Comparison of ENCODE assay signal across 1 cellular context in the genomic region with DNA sequence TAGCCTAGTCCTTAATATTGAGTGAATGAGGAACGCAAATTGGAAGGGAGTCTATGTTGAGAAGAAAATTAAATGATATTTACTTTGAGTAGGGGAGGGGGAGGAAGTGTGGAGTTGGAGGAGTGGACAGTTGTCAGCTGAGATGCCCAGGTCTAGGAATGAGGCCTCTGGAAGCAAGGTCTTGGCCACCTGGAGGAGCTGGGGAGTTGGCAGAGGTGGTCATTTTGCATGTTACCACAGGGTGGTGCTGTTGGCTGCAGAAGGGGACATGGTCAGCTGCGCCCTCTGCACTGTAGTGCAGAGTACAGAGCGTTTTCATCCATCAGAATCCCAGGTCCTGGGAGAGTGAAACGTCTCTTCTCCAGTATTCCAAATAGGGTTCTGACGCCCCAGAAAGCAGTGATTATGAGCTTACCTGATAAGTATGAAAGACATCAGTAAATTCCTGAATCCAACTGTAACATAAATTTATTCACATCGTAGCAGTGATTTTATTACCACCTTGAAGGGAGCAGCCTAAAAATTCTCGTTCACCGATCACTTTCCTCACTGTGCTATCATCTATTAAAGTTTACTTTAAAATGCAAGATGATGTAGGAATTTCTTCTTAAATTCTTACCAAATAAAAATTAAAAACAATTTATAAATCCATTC.
A peak's percentile ranks its signal among the peaks of the same experiment; 100 is the strongest.
TF ChIP-seq lines count a peak whose summit lies in the region.

No MANE protein-coding gene starts in this region.

TF ChIP-seq in HepG2, 621 proteins besides CTCF, POLR2A, EP300 and RAD21 (continued from another document and continues in another):
- TF ChIP-seq, protein P1, sequence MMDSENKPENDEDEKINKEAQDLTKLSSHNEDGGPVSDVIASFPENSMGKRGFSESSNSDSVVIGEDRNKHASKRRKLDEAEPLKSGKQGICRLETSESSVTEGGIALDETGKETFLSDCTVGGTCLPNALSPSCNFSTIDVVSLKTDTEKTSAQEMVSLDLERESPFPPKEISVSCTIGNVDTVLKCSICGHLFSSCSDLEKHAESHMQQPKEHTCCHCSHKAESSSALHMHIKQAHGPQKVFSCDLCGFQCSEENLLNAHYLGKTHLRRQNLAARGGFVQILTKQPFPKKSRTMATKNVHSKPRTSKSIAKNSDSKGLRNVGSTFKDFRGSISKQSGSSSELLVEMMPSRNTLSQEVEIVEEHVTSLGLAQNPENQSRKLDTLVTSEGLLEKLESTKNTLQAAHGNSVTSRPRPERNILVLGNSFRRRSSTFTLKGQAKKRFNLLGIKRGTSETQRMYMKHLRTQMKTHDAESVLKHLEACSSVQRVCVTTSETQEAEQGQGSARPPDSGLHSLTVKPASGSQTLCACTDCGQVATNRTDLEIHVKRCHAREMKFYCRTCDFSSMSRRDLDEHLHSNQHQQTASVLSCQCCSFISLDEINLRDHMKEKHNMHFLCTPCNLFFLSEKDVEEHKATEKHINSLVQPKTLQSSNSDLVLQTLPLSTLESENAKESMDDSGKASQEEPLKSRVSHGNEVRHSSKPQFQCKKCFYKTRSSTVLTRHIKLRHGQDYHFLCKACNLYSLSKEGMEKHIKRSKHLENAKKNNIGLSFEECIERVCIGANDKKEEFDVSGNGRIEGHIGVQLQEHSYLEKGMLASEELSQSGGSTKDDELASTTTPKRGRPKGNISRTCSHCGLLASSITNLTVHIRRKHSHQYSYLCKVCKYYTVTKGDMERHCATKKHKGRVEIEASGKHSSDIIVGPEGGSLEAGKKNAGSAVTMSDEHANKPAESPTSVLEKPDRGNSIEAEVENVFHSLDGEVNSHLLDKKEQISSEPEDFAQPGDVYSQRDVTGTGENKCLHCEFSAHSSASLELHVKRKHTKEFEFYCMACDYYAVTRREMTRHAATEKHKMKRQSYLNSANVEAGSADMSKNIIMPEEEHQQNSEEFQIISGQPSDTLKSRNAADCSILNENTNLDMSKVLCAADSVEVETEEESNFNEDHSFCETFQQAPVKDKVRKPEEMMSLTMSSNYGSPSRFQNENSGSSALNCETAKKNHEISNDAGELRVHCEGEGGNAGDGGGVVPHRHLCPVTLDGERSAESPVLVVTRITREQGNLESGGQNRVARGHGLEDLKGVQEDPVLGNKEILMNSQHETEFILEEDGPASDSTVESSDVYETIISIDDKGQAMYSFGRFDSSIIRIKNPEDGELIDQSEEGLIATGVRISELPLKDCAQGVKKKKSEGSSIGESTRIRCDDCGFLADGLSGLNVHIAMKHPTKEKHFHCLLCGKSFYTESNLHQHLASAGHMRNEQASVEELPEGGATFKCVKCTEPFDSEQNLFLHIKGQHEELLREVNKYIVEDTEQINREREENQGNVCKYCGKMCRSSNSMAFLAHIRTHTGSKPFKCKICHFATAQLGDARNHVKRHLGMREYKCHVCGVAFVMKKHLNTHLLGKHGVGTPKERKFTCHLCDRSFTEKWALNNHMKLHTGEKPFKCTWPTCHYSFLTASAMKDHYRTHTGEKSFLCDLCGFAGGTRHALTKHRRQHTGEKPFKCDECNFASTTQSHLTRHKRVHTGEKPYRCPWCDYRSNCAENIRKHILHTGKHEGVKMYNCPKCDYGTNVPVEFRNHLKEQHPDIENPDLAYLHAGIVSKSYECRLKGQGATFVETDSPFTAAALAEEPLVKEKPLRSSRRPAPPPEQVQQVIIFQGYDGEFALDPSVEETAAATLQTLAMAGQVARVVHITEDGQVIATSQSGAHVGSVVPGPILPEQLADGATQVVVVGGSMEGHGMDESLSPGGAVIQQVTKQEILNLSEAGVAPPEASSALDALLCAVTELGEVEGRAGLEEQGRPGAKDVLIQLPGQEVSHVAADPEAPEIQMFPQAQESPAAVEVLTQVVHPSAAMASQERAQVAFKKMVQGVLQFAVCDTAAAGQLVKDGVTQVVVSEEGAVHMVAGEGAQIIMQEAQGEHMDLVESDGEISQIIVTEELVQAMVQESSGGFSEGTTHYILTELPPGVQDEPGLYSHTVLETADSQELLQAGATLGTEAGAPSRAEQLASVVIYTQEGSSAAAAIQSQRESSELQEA (CRISPR knock-in tag; IDR thresholded peaks at IDR 0.05; ENCODE audit: not compliant biosample characterization), result no peak
- no peak for TF ChIP-seq SSRP1 (CRISPR knock-in tag; IDR thresholded peaks at IDR 0.05)
- no peak for TF ChIP-seq ZNF557 (CRISPR knock-in tag; IDR thresholded peaks at IDR 0.05)
- no peak for TF ChIP-seq NFYC (CRISPR knock-in tag; IDR thresholded peaks at IDR 0.05)
- TF ChIP-seq LCORL (IDR thresholded peaks at IDR 0.05), result no peak
- no peak for TF ChIP-seq LCORL (CRISPR knock-in tag; IDR thresholded peaks at IDR 0.05)
- no peak for TF ChIP-seq ZNF550 (CRISPR knock-in tag; IDR thresholded peaks at IDR 0.05; ENCODE audit: borderline replicate concordance)
- no peak for TF ChIP-seq NONO (IDR thresholded peaks at IDR 0.05)
- 0 out of 2 replicates have a peak, but pooled peaks have one; percentile 30 for TF ChIP-seq NONO (CRISPR knock-in tag; conservative IDR thresholded peaks at IDR 0.05)
- no peak for TF ChIP-seq HCFC1 (IDR thresholded peaks at IDR 0.05; ENCODE audit: low read depth, low read length)
- TF ChIP-seq, protein P2, sequence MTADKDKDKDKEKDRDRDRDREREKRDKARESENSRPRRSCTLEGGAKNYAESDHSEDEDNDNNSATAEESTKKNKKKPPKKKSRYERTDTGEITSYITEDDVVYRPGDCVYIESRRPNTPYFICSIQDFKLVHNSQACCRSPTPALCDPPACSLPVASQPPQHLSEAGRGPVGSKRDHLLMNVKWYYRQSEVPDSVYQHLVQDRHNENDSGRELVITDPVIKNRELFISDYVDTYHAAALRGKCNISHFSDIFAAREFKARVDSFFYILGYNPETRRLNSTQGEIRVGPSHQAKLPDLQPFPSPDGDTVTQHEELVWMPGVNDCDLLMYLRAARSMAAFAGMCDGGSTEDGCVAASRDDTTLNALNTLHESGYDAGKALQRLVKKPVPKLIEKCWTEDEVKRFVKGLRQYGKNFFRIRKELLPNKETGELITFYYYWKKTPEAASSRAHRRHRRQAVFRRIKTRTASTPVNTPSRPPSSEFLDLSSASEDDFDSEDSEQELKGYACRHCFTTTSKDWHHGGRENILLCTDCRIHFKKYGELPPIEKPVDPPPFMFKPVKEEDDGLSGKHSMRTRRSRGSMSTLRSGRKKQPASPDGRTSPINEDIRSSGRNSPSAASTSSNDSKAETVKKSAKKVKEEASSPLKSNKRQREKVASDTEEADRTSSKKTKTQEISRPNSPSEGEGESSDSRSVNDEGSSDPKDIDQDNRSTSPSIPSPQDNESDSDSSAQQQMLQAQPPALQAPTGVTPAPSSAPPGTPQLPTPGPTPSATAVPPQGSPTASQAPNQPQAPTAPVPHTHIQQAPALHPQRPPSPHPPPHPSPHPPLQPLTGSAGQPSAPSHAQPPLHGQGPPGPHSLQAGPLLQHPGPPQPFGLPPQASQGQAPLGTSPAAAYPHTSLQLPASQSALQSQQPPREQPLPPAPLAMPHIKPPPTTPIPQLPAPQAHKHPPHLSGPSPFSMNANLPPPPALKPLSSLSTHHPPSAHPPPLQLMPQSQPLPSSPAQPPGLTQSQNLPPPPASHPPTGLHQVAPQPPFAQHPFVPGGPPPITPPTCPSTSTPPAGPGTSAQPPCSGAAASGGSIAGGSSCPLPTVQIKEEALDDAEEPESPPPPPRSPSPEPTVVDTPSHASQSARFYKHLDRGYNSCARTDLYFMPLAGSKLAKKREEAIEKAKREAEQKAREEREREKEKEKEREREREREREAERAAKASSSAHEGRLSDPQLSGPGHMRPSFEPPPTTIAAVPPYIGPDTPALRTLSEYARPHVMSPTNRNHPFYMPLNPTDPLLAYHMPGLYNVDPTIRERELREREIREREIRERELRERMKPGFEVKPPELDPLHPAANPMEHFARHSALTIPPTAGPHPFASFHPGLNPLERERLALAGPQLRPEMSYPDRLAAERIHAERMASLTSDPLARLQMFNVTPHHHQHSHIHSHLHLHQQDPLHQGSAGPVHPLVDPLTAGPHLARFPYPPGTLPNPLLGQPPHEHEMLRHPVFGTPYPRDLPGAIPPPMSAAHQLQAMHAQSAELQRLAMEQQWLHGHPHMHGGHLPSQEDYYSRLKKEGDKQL (CRISPR knock-in tag; IDR thresholded peaks at IDR 0.05; ENCODE audit: low read depth), result no peak
- no peak for TF ChIP-seq MAFF (IDR thresholded peaks at IDR 0.05; ENCODE audit: low read depth, low read length)
- TF ChIP-seq, protein P3, sequence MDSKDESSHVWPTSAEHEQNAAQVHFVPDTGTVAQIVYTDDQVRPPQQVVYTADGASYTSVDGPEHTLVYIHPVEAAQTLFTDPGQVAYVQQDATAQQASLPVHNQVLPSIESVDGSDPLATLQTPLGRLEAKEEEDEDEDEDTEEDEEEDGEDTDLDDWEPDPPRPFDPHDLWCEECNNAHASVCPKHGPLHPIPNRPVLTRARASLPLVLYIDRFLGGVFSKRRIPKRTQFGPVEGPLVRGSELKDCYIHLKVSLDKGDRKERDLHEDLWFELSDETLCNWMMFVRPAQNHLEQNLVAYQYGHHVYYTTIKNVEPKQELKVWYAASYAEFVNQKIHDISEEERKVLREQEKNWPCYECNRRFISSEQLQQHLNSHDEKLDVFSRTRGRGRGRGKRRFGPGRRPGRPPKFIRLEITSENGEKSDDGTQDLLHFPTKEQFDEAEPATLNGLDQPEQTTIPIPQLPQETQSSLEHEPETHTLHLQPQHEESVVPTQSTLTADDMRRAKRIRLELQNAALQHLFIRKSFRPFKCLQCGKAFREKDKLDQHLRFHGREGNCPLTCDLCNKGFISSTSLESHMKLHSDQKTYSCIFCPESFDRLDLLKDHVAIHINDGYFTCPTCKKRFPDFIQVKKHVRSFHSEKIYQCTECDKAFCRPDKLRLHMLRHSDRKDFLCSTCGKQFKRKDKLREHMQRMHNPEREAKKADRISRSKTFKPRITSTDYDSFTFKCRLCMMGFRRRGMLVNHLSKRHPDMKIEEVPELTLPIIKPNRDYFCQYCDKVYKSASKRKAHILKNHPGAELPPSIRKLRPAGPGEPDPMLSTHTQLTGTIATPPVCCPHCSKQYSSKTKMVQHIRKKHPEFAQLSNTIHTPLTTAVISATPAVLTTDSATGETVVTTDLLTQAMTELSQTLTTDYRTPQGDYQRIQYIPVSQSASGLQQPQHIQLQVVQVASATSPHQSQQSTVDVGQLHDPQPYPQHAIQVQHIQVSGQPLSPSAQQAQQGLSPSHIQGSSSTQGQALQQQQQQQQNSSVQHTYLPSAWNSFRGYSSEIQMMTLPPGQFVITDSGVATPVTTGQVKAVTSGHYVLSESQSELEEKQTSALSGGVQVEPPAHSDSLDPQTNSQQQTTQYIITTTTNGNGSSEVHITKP (CRISPR knock-in tag; IDR thresholded peaks at IDR 0.05; ENCODE audit: low read depth), result peak; percentile 60; the same call in 1 of the 2 replicates
- TF ChIP-seq, protein P4, sequence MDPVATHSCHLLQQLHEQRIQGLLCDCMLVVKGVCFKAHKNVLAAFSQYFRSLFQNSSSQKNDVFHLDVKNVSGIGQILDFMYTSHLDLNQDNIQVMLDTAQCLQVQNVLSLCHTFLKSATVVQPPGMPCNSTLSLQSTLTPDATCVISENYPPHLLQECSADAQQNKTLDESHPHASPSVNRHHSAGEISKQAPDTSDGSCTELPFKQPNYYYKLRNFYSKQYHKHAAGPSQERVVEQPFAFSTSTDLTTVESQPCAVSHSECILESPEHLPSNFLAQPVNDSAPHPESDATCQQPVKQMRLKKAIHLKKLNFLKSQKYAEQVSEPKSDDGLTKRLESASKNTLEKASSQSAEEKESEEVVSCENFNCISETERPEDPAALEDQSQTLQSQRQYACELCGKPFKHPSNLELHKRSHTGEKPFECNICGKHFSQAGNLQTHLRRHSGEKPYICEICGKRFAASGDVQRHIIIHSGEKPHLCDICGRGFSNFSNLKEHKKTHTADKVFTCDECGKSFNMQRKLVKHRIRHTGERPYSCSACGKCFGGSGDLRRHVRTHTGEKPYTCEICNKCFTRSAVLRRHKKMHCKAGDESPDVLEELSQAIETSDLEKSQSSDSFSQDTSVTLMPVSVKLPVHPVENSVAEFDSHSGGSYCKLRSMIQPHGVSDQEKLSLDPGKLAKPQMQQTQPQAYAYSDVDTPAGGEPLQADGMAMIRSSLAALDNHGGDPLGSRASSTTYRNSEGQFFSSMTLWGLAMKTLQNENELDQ (CRISPR knock-in tag; IDR thresholded peaks at IDR 0.05; ENCODE audit: borderline replicate concordance), result no peak
- TF ChIP-seq ZNF431 (CRISPR knock-in tag; IDR thresholded peaks at IDR 0.05; ENCODE audit: borderline replicate concordance, low read depth), result no peak
- no peak for TF ChIP-seq RFX3 (CRISPR knock-in tag; IDR thresholded peaks at IDR 0.05)
- TF ChIP-seq ZNF776 (CRISPR knock-in tag; IDR thresholded peaks at IDR 0.05), result no peak
- TF ChIP-seq SCMH1 (CRISPR knock-in tag; IDR thresholded peaks at IDR 0.05; ENCODE audit: borderline replicate concordance), result no peak
- TF ChIP-seq, protein P5, sequence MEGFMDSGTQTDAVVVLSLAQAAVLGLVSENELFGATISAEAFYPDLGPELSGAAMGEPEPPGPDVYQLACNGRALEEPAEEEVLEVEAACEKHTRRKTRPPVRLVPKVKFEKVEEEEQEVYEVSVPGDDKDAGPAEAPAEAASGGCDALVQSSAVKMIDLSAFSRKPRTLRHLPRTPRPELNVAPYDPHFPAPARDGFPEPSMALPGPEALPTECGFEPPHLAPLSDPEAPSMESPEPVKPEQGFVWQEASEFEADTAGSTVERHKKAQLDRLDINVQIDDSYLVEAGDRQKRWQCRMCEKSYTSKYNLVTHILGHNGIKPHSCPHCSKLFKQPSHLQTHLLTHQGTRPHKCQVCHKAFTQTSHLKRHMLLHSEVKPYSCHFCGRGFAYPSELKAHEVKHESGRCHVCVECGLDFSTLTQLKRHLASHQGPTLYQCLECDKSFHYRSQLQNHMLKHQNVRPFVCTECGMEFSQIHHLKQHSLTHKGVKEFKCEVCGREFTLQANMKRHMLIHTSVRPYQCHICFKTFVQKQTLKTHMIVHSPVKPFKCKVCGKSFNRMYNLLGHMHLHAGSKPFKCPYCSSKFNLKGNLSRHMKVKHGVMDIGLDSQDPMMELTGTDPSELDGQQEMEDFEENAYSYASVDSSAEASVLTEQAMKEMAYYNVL (CRISPR knock-in tag; IDR thresholded peaks at IDR 0.05; ENCODE audit: borderline replicate concordance), result no peak
- TF ChIP-seq, protein P6, sequence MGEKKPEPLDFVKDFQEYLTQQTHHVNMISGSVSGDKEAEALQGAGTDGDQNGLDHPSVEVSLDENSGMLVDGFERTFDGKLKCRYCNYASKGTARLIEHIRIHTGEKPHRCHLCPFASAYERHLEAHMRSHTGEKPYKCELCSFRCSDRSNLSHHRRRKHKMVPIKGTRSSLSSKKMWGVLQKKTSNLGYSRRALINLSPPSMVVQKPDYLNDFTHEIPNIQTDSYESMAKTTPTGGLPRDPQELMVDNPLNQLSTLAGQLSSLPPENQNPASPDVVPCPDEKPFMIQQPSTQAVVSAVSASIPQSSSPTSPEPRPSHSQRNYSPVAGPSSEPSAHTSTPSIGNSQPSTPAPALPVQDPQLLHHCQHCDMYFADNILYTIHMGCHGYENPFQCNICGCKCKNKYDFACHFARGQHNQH (CRISPR knock-in tag; IDR thresholded peaks at IDR 0.05), result 0 out of 2 replicates have a peak, but pooled peaks have one; percentile 55
- TF ChIP-seq KLF16 (CRISPR knock-in tag; IDR thresholded peaks at IDR 0.05), result peak in 1 of 2 experiments; percentile 71; a peak in 1 of 4 replicates
- TF ChIP-seq DNMT1 (CRISPR knock-in tag; IDR thresholded peaks at IDR 0.05), result peak; percentile 46; the same call in 1 of the 2 replicates
- TF ChIP-seq, protein P7, sequence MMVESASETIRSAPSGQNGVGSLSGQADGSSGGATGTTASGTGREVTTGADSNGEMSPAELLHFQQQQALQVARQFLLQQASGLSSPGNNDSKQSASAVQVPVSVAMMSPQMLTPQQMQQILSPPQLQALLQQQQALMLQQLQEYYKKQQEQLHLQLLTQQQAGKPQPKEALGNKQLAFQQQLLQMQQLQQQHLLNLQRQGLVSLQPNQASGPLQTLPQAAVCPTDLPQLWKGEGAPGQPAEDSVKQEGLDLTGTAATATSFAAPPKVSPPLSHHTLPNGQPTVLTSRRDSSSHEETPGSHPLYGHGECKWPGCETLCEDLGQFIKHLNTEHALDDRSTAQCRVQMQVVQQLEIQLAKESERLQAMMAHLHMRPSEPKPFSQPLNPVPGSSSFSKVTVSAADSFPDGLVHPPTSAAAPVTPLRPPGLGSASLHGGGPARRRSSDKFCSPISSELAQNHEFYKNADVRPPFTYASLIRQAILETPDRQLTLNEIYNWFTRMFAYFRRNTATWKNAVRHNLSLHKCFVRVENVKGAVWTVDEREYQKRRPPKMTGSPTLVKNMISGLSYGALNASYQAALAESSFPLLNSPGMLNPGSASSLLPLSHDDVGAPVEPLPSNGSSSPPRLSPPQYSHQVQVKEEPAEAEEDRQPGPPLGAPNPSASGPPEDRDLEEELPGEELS (CRISPR knock-in tag; IDR thresholded peaks at IDR 0.05), result peak; percentile 38; the same call in 1 of the 2 replicates
